ENCODE assay signal across 22 cellular contexts in genomic region chr19:49214701-49215100, GRCh38. TPM values are rescaled to one million over a fixed set of nuclear protein-coding genes. Genes with fewer than 3 reads are reported as not detected.
DNase-seq lines count a peak whose midpoint lies in the region; ATAC-seq and TF ChIP-seq lines count a peak whose summit lies in the region.
"Had no signal": no experiment of that assay in that cellular context is flagged by ENCODE, and none has a peak within 500 bp of the region (broad histone marks: within the 10 kb centered on the region; RNA-seq: fewer than 3 reads in every experiment).

No MANE protein-coding gene starts in this region.

- H3K36me3 Mint-ChIP-seq in activated CD4-positive, alpha-beta T cell treated with anti-CD3 and anti-CD28 coated beads, Interleukin-2, amount 10 ng/mL, durations not matched to agents 24 days and 14 days (ENCODE audit: low read depth): no peaks in the 10 kb centered on the region
- H3K36me3 Mint-ChIP-seq: CD4-positive, alpha-beta memory T cell had no signal

- TF ChIP-seq CTCF in GM12873 (IDR thresholded peaks at IDR 0.05; ENCODE audit: insufficient read depth, low read depth, low read length, missing control alignments) (peak; percentile 23), OCI-LY3 (IDR thresholded peaks at IDR 0.05; ENCODE audit: low read depth, low read length) (peak; percentile 27; the same call in 1 of the 2 replicates), spleen (IDR thresholded peaks at IDR 0.05 in 8 of 11, conservative IDR thresholded peaks at IDR 0.05 in 3 of 11) (no peak)

- H3K27me3 ChIP-seq in OCI-LY3 (ENCODE audit: low read depth, low read length) (no peaks in the 10 kb centered on the region), spleen (replicated peaks in 1 of 7) (no peaks in the 10 kb centered on the region)
- H3K27me3 ChIP-seq: BE2C had no signal

- H3K4me3 Mint-ChIP-seq in activated CD4-positive, alpha-beta T cell treated with anti-CD3 and anti-CD28 coated beads, Interleukin-2, amount 10 ng/mL, durations not matched to agents 24 days and 14 days: no peak overlapping the region
- H3K4me3 Mint-ChIP-seq: CD4-positive, alpha-beta memory T cell; GM23338; T-helper 17 cell had no signal

- 71 to 82% (median 77%) methylated on average over 9 of the region's 9 CpGs for WGBS in spleen, 5 donors

- no peak overlapping the region for H3K4me3 ChIP-seq in OCI-LY3 (ENCODE audit: low read length)
- no peak overlapping the region for H3K4me3 ChIP-seq in spleen
- H3K4me3 ChIP-seq: GM23338, K562 had no signal

- H3K4me2 ChIP-seq in OCI-LY3 (ENCODE audit: low read length): peak overlapping the region; percentile 23; the same call in 1 of the 2 replicates
- H3K4me2 ChIP-seq: GM23338 had no signal

- no peaks in the 10 kb centered on the region for H4K20me1 ChIP-seq in OCI-LY3 (ENCODE audit: insufficient read depth, low read length)

- H3K9ac ChIP-seq in OCI-LY3 (ENCODE audit: low read length): no peak overlapping the region

- H3K27ac ChIP-seq in OCI-LY3 (ENCODE audit: low read length) (no peak overlapping the region), spleen (no peak overlapping the region)
- H3K27ac ChIP-seq: HL-60 had no signal

- H3K9me3 Mint-ChIP-seq in activated CD4-positive, alpha-beta T cell treated with anti-CD3 and anti-CD28 coated beads, Interleukin-2, amount 10 ng/mL, durations not matched to agents 24 days and 14 days: no peaks in the 10 kb centered on the region
- H3K9me3 Mint-ChIP-seq: CD4-positive, alpha-beta memory T cell had no signal

- no peaks in the 10 kb centered on the region for H3K27me3 Mint-ChIP-seq in activated CD4-positive, alpha-beta T cell treated with anti-CD3 and anti-CD28 coated beads, Interleukin-2, amount 10 ng/mL, durations not matched to agents 24 days and 14 days

- H3K36me3 ChIP-seq in OCI-LY3 (replicated peaks; ENCODE audit: low read depth, low read length): peaks cover 16% of the 10 kb centered on the region
- H3K36me3 ChIP-seq in spleen: peaks cover 0 to 5% (median 0%) of the 10 kb centered on the region in 6 donors
- H3K36me3 ChIP-seq: BE2C had no signal

- peaks cover 5% of the 10 kb centered on the region for H3K4me1 Mint-ChIP-seq in activated CD4-positive, alpha-beta T cell treated with anti-CD3 and anti-CD28 coated beads, Interleukin-2, amount 10 ng/mL, durations not matched to agents 24 days and 14 days

- no peak for TF ChIP-seq POLR2A in spleen (IDR thresholded peaks at IDR 0.05)

- H3K27ac Mint-ChIP-seq in activated CD4-positive, alpha-beta T cell treated with anti-CD3 and anti-CD28 coated beads, Interleukin-2, amount 10 ng/mL, durations not matched to agents 24 days and 14 days: no peak overlapping the region
- H3K27ac Mint-ChIP-seq: CD4-positive, alpha-beta memory T cell; GM23338; T-helper 17 cell had no signal

- H3K9me3 ChIP-seq in OCI-LY3 (ENCODE audit: insufficient read depth, low read length) (no peaks in the 10 kb centered on the region), spleen (peaks cover 0 to 4% (median 0%) of the 10 kb centered on the region in 8 donors)
- H3K9me3 ChIP-seq: BE2C had no signal

- DNase-seq in GM19240 (ENCODE audit: insufficient read length, low spot score) (peak; percentile 41), spleen (peak; percentile 18), NCI-H774 (lab: John Stamatoyannopoulos, UW) (no peak)
- no peak for DNase-seq in activated CD4-positive, alpha-beta T cell treated with anti-CD3 and anti-CD28 coated beads, Interleukin-2, amount 10 ng/mL, durations not matched to agents 24 days and 14 days
- DNase-seq: BE2C; CD4-positive, alpha-beta memory T cell; DND-41; GDM1; NCI-H1092; NCI-H2107; NCI-H226; NCI-H526 treated with DMSO at 0.1 percent for 48 hours; SHP77; T-helper 17 cell had no signal

- H3K79me2 ChIP-seq in OCI-LY3 (ENCODE audit: low read length): no peaks in the 10 kb centered on the region

- intact Hi-C loops in spleen (cut with DNase I; ENCODE audit: low total_unique reads): no loop called here
- intact Hi-C loops in activated CD4-positive, alpha-beta T cell treated with anti-CD3 and anti-CD28 coated beads, Interleukin-2, amount 10 ng/mL, durations not matched to agents 24 days and 14 days (cut with micrococcal nuclease): no loop called here

- H3K4me1 ChIP-seq in OCI-LY3 (ENCODE audit: low read length): peaks cover 8% of the 10 kb centered on the region
- H3K4me1 ChIP-seq in spleen: peaks cover 0 to 6% (median 1%) of the 10 kb centered on the region in 6 donors

- ATAC-seq in HG03521 (IDR thresholded peaks at IDR 0.05; ENCODE audit: unreplicated experiment) (no peak), GM18870 (IDR thresholded peaks at IDR 0.05; ENCODE audit: unreplicated experiment) (no peak)
- ATAC-seq: GM23338, K562, T-helper 17 cell had no signal

- no peak overlapping the region for H2AFZ ChIP-seq in OCI-LY3 (ENCODE audit: low read depth, low read length)
- H2AFZ ChIP-seq: GM23338 had no signal

RNA-seq across cellular contexts. Expression of gene TRPM4, which starts 57.1 kb away (rescaled TPM):
- total RNA-seq in spleen: 10 to 100 TPM in 5 of 7 donors, 1 to 10 TPM in 2; 3.6 to 28.7 (median 13.2) TPM
- polyA plus RNA-seq in spleen: 10 to 100 TPM in 1 of 3 donors, 1 to 10 TPM in 2; 3.3 to 18.7 (median 4.6) TPM
- total RNA-seq in activated CD4-positive, alpha-beta T cell treated with anti-CD3 and anti-CD28 coated beads, Interleukin-2, amount 10 ng/mL, durations not matched to agents 24 days and 14 days: 1.4 and 1.8 TPM in 2 replicates
- polyA plus RNA-seq: CD4-positive, alpha-beta memory T cell had no signal

RNA-seq across cellular contexts. Expression of gene HRC, which starts 59.5 kb away (rescaled TPM):
- total RNA-seq in spleen: under 1 TPM in 2 of 7 donors, not detected in 5; 0.27 to 0.47 TPM
- under 1 TPM; 0.07 to 0.27 (median 0.22) TPM for polyA plus RNA-seq in spleen
- total RNA-seq in activated CD4-positive, alpha-beta T cell treated with anti-CD3 and anti-CD28 coated beads, Interleukin-2, amount 10 ng/mL, durations not matched to agents 24 days and 14 days: not detected in 2 replicates
- total RNA-seq: CD4-positive, alpha-beta memory T cell; M059J; T-helper 17 cell had no signal
- polyA plus RNA-seq: CD4-positive, alpha-beta memory T cell had no signal

Comparison
In these comparisons a context has a peak if more than half of its experiments do, and no peak if none do; other contexts are left out.
1. CTCF ChIP-seq: peak in GM12873 (single experiment) and OCI-LY3 (single experiment); none in spleen (0 of 11).
2. DNase-seq: peak in GM19240 (single experiment) and spleen (single experiment); none in activated CD4-positive, alpha-beta T cell treated with anti-CD3 and anti-CD28 coated beads, Interleukin-2, amount 10 ng/mL, durations not matched to agents 24 days and 14 days (single experiment) and NCI-H774 (single experiment).